ENCODE assay signal across 8 cellular contexts in the genomic region with DNA sequence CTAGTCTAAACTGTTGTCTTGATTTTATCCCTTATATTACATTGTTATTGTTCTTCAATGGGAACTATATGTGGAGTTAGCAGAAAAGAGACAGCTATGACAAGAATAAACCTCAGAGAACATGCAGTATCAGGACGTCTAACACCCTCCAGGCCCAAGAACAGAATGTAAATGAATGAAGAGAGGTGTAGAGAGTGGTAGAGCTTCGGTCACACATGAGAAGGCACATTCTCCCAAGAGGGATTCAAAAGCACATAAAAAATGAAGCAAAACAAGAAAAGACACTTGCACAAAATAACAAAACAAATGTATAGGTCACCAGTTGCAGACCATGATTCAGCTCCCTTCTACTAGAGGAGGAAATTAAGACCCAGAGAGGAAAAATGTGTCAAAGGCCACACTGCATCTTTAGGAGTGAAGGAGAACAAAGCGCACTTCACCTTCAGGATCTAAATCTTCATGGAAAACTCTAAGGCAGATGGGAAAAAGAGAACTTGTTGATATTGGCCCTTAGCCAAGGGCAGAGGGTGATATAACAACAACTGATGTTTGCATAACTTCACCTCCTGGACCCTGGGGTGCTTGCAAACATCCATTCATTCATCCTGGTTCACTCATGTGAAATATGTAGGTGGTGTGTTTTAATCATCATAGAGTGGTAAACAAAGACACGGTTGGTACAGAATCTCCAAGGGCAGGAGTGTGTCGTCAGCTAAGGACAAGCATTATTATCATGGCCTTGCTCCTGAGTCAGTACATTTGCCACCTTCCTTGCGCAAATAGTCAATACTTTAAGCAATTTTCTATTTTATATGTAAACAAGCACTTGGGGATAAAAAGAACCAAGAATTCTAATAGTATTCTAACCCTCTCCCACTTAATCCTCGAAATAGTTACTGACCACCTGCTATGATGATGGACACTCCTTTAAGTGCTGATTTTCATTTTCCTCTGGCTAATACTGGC. TPM values are rescaled to one million over a fixed set of nuclear protein-coding genes. Genes with fewer than 3 reads are reported as not detected.
DNase-seq lines count a peak whose midpoint lies in the region; ATAC-seq lines count a peak whose summit lies in the region.

No MANE protein-coding gene starts in this region.

- peak; percentile 29 for DNase-seq in NCI-H510A (lab: John Stamatoyannopoulos, UW)
- DNase-seq in glomerular endothelial cell (ENCODE audit: extremely low read depth, low read depth, low spot score), result peak; percentile 94
- no peak for DNase-seq in OCI-M1 (lab: John Stamatoyannopoulos, UW)
- no peak for DNase-seq in AML-193 (lab: John Stamatoyannopoulos, UW)
- no peak for DNase-seq in anterior cingulate cortex (lab: John Stamatoyannopoulos, UW)
- DNase-seq in medulla oblongata (ENCODE audit: extremely low spot score), result no peak

- peak; percentile 37 for ATAC-seq in GM18502 (IDR thresholded peaks at IDR 0.05; ENCODE audit: poor library complexity, unreplicated experiment)
- peak; percentile 43 for ATAC-seq in HG02885 (IDR thresholded peaks at IDR 0.05; ENCODE audit: poor library complexity, unreplicated experiment)

RNA-seq across cellular contexts. Expression of gene NEK10, which starts 8.8 kb away (rescaled TPM):
- total RNA-seq in glomerular endothelial cell, result 3.4 and 8.5 TPM in 2 replicates

Comparison
In these comparisons a context has a peak if more than half of its experiments do, and no peak if none do; other contexts are left out.
1. DNase-seq: peak in NCI-H510A (single experiment) and glomerular endothelial cell (single experiment); none in OCI-M1 (single experiment), AML-193 (0 of 2), anterior cingulate cortex (0 of 58) and medulla oblongata (single experiment).